ENCODE assay signal across 24 cellular contexts in the genomic region with DNA sequence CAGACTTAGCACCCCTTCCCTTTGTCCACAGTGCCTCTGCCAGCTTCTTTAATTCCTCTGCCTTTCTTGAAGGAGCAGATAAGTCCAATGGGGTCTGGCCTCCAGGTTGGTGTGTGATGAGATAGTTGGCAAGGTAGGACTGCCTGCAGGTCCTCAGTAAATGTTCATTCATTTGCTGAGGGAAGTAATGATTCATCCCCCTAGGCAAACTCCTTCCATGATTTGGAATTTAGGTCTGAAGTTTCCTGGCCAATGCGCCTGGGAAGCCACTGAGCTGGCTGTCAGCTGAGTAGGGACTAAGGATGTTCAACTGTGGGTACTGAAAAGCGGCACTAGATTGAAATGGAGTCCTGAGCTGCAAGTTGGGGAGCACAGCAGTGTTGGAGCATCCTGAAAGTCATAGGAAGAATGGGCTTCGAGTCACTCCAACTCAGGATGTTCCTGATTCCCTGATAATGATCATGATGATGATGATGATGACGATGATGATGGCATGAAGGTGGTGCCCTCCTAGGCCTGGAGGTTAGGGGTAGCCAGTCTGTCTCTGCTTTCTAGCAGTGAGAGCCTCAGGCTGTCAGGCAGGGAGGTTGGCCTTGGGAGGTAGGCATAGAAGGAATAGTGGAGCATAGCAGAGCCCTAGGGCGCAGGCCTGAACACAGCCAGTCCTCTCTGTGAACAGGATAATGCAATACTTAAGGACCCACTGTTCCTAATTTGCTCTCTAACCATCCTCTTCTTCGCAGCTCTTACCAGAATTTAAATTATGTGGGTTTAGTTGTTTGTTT. TPM values are rescaled to one million over a fixed set of nuclear protein-coding genes. Genes with fewer than 3 reads are reported as not detected.
DNase-seq lines count a peak whose midpoint lies in the region; ATAC-seq and TF ChIP-seq lines count a peak whose summit lies in the region.
"Had no signal": no experiment of that assay in that cellular context is flagged by ENCODE, and none has a peak within 500 bp of the region (broad histone marks: within the 10 kb centered on the region; RNA-seq: fewer than 3 reads in every experiment).

No MANE protein-coding gene starts in this region.

- H3K9me3 ChIP-seq in Caco-2 (no peaks in the 10 kb centered on the region), BE2C (no peaks in the 10 kb centered on the region)
- H3K9me3 ChIP-seq: spleen had no signal

- H3K9ac ChIP-seq in rectal smooth muscle tissue (ENCODE audit: low read length) = no peak overlapping the region

- intact Hi-C loops in Caco-2 (cut with micrococcal nuclease; ENCODE audit: unreplicated experiment) = no loop called here

- H3K4me3 Mint-ChIP-seq in Caco-2 (ENCODE audit: unreplicated experiment) = no peak overlapping the region
- H3K4me3 Mint-ChIP-seq: activated CD4-positive, alpha-beta memory T cell treated with anti-CD3 and anti-CD28 coated beads for 36 hours had no signal

- H3K4me3 ChIP-seq in Caco-2 (ENCODE audit: low read depth, low read length) (no peak overlapping the region), epithelial cell of esophagus (ENCODE audit: low read length) (no peak overlapping the region), rectal smooth muscle tissue (ENCODE audit: low read length) (no peak overlapping the region), BE2C (ENCODE audit: low read depth, low read length) (no peak overlapping the region)
- H3K4me3 ChIP-seq: dorsolateral prefrontal cortex, spleen had no signal

- peak overlapping the region; percentile 49 for H3K27ac Mint-ChIP-seq in Caco-2 (ENCODE audit: unreplicated experiment)
- H3K27ac Mint-ChIP-seq: activated CD4-positive, alpha-beta memory T cell treated with anti-CD3 and anti-CD28 coated beads for 36 hours had no signal

- no peak for DNase-seq in Caco-2
- peak; percentile 30 for DNase-seq in M059J (ENCODE audit: low read depth)
- DNase-seq in epithelial cell of esophagus (ENCODE audit: low read depth) = peak; percentile 22
- DNase-seq in NCI-H146 treated with DMSO at 0.1 percent for 48 hours (lab: John Stamatoyannopoulos, UW; ENCODE audit: unreplicated experiment) = no peak
- no peak for DNase-seq in NCI-H1694 (lab: John Stamatoyannopoulos, UW)
- no peak for DNase-seq in BE2C
- DNase-seq: activated CD4-positive, alpha-beta memory T cell treated with anti-CD3 and anti-CD28 coated beads for 36 hours; activated gamma-delta T cell treated with Interleukin-2 at 50 U/mL for 16 hours; activated T-cell treated with anti-CD3 and anti-CD28 coated beads for 4 hours; DMS79 treated with DMSO at 0.1 percent for 48 hours; dorsolateral prefrontal cortex; foreskin fibroblast; hippocampal formation; NCI-H146; NCI-H69; nucleus accumbens; spleen; stimulated activated CD4-positive, alpha-beta T cell treated with anti-CD3 and anti-CD28 coated beads, Interleukin-4, amount 100 ng/mL, for 1 hour; stimulated activated naive CD4-positive, alpha-beta T cell; T-helper 9 cell; trophoblast cell had no signal

- no TSS peak for BruUV-seq in Caco-2 (replicated peaks; lab: Mats Ljungman, UMichigan)

- no peaks in the 10 kb centered on the region for H3K27me3 ChIP-seq in Caco-2 (replicated peaks; ENCODE audit: control insufficient read depth, insufficient read depth, low read length)
- no peaks in the 10 kb centered on the region for H3K27me3 ChIP-seq in rectal smooth muscle tissue (ENCODE audit: control insufficient read depth, insufficient read depth, low read length)
- peaks cover 5% of the 10 kb centered on the region; the same call in 1 of the 2 replicates for H3K27me3 ChIP-seq in BE2C
- H3K27me3 ChIP-seq: dorsolateral prefrontal cortex, spleen had no signal

- CTCF ChIA-PET in Caco-2 (lab: Charles Lee) = interaction anchor here (0.6 kb wide), 1 partner anchor 103 kb away, joined by 5 read pairs; no protein-coding TSS in a partner anchor

- POLR2A ChIA-PET in Caco-2 (lab: Charles Lee) = no interaction called here

- ATAC-seq in HG03196 (IDR thresholded peaks at IDR 0.05; ENCODE audit: unreplicated experiment) = no peak

- peaks cover 32% of the 10 kb centered on the region for H3K4me1 ChIP-seq in Caco-2
- peaks cover 45% of the 10 kb centered on the region for H3K4me1 ChIP-seq in rectal smooth muscle tissue (ENCODE audit: control insufficient read depth, insufficient read depth, low read length)
- no peaks in the 10 kb centered on the region for H3K4me1 ChIP-seq in BE2C

- no peaks in the 10 kb centered on the region for H3K9me3 Mint-ChIP-seq in Caco-2 (ENCODE audit: unreplicated experiment)
- H3K9me3 Mint-ChIP-seq: activated CD4-positive, alpha-beta memory T cell treated with anti-CD3 and anti-CD28 coated beads for 36 hours had no signal

- TF ChIP-seq CTCF in Caco-2 (IDR thresholded peaks at IDR 0.05; ENCODE audit: insufficient read depth in 1 of 2, low read depth in 1 of 2, low read length in 1 of 2, severe bottlenecking in 1 of 2, unreplicated experiment in 1 of 2) (no peak), epithelial cell of esophagus (IDR thresholded peaks at IDR 0.05; ENCODE audit: insufficient read depth, low read depth, low read length, missing control alignments) (no peak), BE2C (IDR thresholded peaks at IDR 0.05; ENCODE audit: low read depth, low read length) (no peak)

- H3K36me3 ChIP-seq in Caco-2 (ENCODE audit: control insufficient read depth, insufficient read depth, low read length) (no peaks in the 10 kb centered on the region), rectal smooth muscle tissue (ENCODE audit: control insufficient read depth, insufficient read depth, low read length) (no peaks in the 10 kb centered on the region), BE2C (no peaks in the 10 kb centered on the region)
- H3K36me3 ChIP-seq: spleen had no signal

- peaks cover 6% of the 10 kb centered on the region for H3K36me3 Mint-ChIP-seq in Caco-2 (ENCODE audit: insufficient read depth, unreplicated experiment)
- H3K36me3 Mint-ChIP-seq: activated CD4-positive, alpha-beta memory T cell treated with anti-CD3 and anti-CD28 coated beads for 36 hours had no signal

- no peaks in the 10 kb centered on the region for H3K27me3 Mint-ChIP-seq in Caco-2 (ENCODE audit: insufficient read depth, unreplicated experiment)

- peak overlapping the region; percentile 89 for H3K27ac ChIP-seq in rectal smooth muscle tissue (ENCODE audit: low read depth, low read length)
- H3K27ac ChIP-seq: dorsolateral prefrontal cortex, epithelial cell of prostate had no signal

- H3K4me1 Mint-ChIP-seq in Caco-2 (ENCODE audit: low read depth, unreplicated experiment) = peaks cover 56% of the 10 kb centered on the region

RNA-seq across cellular contexts. Expression of a gene that starts 44.7 kb away (rescaled TPM):
- 17.1 and 19.2 TPM in 2 replicates for total RNA-seq in Caco-2 (2022)
- 110 and 205 TPM in 2 replicates for total RNA-seq in M059J (2014; rRNA removed; shearing (Covaris generic))
- 11.5 TPM for polyA plus RNA-seq in BE2C (2012; ENCODE audit: insufficient read depth, insufficient read length, low read depth)
- total RNA-seq: activated CD4-positive, alpha-beta memory T cell treated with anti-CD3 and anti-CD28 coated beads for 36 hours had no signal

RNA-seq across cellular contexts. Expression of a gene that starts 44.9 kb away (rescaled TPM):
- total RNA-seq in Caco-2 (2022) = 4.5 and 4.8 TPM in 2 replicates
- total RNA-seq in M059J (2014; rRNA removed; shearing (Covaris generic)) = 59.5 and 99.9 TPM in 2 replicates
- 4.1 TPM for polyA plus RNA-seq in BE2C (2012; ENCODE audit: insufficient read depth, insufficient read length, low read depth)
- total RNA-seq: activated CD4-positive, alpha-beta memory T cell treated with anti-CD3 and anti-CD28 coated beads for 36 hours had no signal

Comparison
In these comparisons a context has a peak if more than half of its experiments do, and no peak if none do; other contexts are left out.
1. DNase-seq: peak in M059J (single experiment) and epithelial cell of esophagus (single experiment); none in Caco-2 (0 of 2), NCI-H146 treated with DMSO at 0.1 percent for 48 hours (single experiment), NCI-H1694 (single experiment) and BE2C (single experiment).
2. RNA of a gene that starts 44.9 kb away (total RNA-seq): 59.5 to 99.9 TPM in M059J; 4.5 to 4.8 TPM in Caco-2; every median in the first group is over 10 times any median in the second.